ENCODE assay signal across 11 cellular contexts in the genomic region with DNA sequence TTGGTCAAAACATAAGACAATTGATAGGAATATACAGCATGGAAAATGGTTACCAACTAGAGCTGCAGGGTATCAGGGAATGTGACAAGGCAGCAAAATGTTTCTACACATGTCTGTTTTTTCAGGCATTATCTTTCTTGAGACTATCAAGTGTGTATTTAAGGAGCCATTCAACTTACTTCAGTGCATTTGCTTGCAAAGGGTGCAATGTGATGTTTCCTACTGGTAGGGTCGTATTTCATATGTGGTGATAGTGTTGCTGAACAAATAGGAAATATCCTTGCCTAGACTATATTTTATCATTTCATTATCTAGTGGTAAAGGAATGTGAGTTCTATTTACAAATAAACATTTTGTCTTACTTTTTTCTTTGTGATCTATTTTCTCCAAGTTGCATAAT. TPM values are rescaled to one million over a fixed set of nuclear protein-coding genes. Genes with fewer than 3 reads are reported as not detected.
DNase-seq lines count a peak whose midpoint lies in the region; ATAC-seq and TF ChIP-seq lines count a peak whose summit lies in the region.
"Had no signal": no experiment of that assay in that cellular context is flagged by ENCODE, and none has a peak within 500 bp of the region (broad histone marks: within the 10 kb centered on the region; RNA-seq: fewer than 3 reads in every experiment).

No MANE protein-coding gene starts in this region.

- no peak overlapping the region for H3K9ac ChIP-seq in colonic mucosa (ENCODE audit: low read depth in 2 of 2, low read length in 2 of 2)

- TF ChIP-seq POLR2A in Peyer's patch (IDR thresholded peaks at IDR 0.05) = no peak
- TF ChIP-seq POLR2A in heart left ventricle (IDR thresholded peaks at IDR 0.05) = no peak

- no peaks in the 10 kb centered on the region for H3K9me3 Mint-ChIP-seq in activated T-cell treated with anti-CD3 and anti-CD28 coated beads, Interleukin-2, amount 50 U/mL, for 24 hours
- H3K9me3 Mint-ChIP-seq in stimulated activated effector memory CD8-positive, alpha-beta T cell treated with anti-CD3 and anti-CD28 coated beads, Interleukin-12 subunit alpha, Interleukin-12 subunit beta, amount 100 ng/mL, for 72 hours = no peaks in the 10 kb centered on the region
- H3K9me3 Mint-ChIP-seq: nephron progenitor cell had no signal

- TF ChIP-seq CTCF in Peyer's patch (IDR thresholded peaks at IDR 0.05) = no peak
- TF ChIP-seq CTCF in colonic mucosa (IDR thresholded peaks at IDR 0.05) = no peak
- no peak for TF ChIP-seq CTCF in heart left ventricle (IDR thresholded peaks at IDR 0.05)

- H3K4me1 ChIP-seq in Peyer's patch (peaks cover 0 to 19% (median 0%) of the 10 kb centered on the region in 4 donors), colonic mucosa (no peaks in the 10 kb centered on the region), heart left ventricle (peaks cover 0 to 93% (median 0%) of the 10 kb centered on the region in 12 donors)
- H3K4me1 ChIP-seq: esophagus squamous epithelium had no signal

- peak overlapping the region; percentile 93 for H3K27ac Mint-ChIP-seq in activated T-cell treated with anti-CD3 and anti-CD28 coated beads, Interleukin-2, amount 50 U/mL, for 24 hours
- peak overlapping the region; percentile 89 for H3K27ac Mint-ChIP-seq in stimulated activated effector memory CD8-positive, alpha-beta T cell treated with anti-CD3 and anti-CD28 coated beads, Interleukin-12 subunit alpha, Interleukin-12 subunit beta, amount 100 ng/mL, for 72 hours

- peak overlapping the region; percentile 58 for H3K4me3 Mint-ChIP-seq in activated T-cell treated with anti-CD3 and anti-CD28 coated beads, Interleukin-2, amount 50 U/mL, for 24 hours
- H3K4me3 Mint-ChIP-seq in stimulated activated effector memory CD8-positive, alpha-beta T cell treated with anti-CD3 and anti-CD28 coated beads, Interleukin-12 subunit alpha, Interleukin-12 subunit beta, amount 100 ng/mL, for 72 hours = peak overlapping the region; percentile 68

- H3K4me3 ChIP-seq in Peyer's patch (no peak overlapping the region), colonic mucosa (no peak overlapping the region), heart left ventricle (peak overlapping the region in 1 of 12 donors; percentile 21)
- H3K4me3 ChIP-seq: esophagus squamous epithelium had no signal

- H3K27me3 ChIP-seq in Peyer's patch (no peaks in the 10 kb centered on the region), colonic mucosa (no peaks in the 10 kb centered on the region), heart left ventricle (no peaks in the 10 kb centered on the region)
- H3K27me3 ChIP-seq: BE2C, esophagus squamous epithelium had no signal

- WGBS in heart left ventricle, 4 donors = 41 to 55% (median 54%) methylated on average over 1 of the region's 1 CpG

- no peak for DNase-seq in activated T-cell treated with anti-CD3 and anti-CD28 coated beads, Interleukin-2, amount 50 U/mL, for 24 hours
- no peak for DNase-seq in activated T-cell treated with anti-CD3 and anti-CD28 coated beads for 4 hours
- no peak for DNase-seq in Peyer's patch
- DNase-seq in colonic mucosa = no peak
- DNase-seq in stimulated activated effector memory CD8-positive, alpha-beta T cell treated with anti-CD3 and anti-CD28 coated beads, Interleukin-12 subunit alpha, Interleukin-12 subunit beta, amount 100 ng/mL, for 72 hours (ENCODE audit: low spot score in 2 of 2) = no peak
- DNase-seq in heart left ventricle = no peak
- DNase-seq: nephron progenitor cell had no signal

- ATAC-seq in stimulated activated effector memory CD8-positive, alpha-beta T cell treated with anti-CD3 and anti-CD28 coated beads, Interleukin-12 subunit alpha, Interleukin-12 subunit beta, amount 100 ng/mL, for 72 hours = no peak
- ATAC-seq in esophagus mucosa = no peak
- ATAC-seq in HG03159 (IDR thresholded peaks at IDR 0.05; ENCODE audit: unreplicated experiment) = no peak
- ATAC-seq in heart left ventricle = no peak

- H3K9me3 ChIP-seq in Peyer's patch (no peaks in the 10 kb centered on the region), colonic mucosa (no peaks in the 10 kb centered on the region), heart left ventricle (no peaks in the 10 kb centered on the region)
- H3K9me3 ChIP-seq: BE2C, esophagus squamous epithelium had no signal

- H3K36me3 ChIP-seq in Peyer's patch (no peaks in the 10 kb centered on the region), colonic mucosa (no peaks in the 10 kb centered on the region), heart left ventricle (no peaks in the 10 kb centered on the region)
- H3K36me3 ChIP-seq: BE2C, esophagus squamous epithelium had no signal

- peaks cover 59% of the 10 kb centered on the region for H3K36me3 Mint-ChIP-seq in activated T-cell treated with anti-CD3 and anti-CD28 coated beads, Interleukin-2, amount 50 U/mL, for 24 hours (ENCODE audit: low read depth)
- peaks cover 91% of the 10 kb centered on the region for H3K36me3 Mint-ChIP-seq in stimulated activated effector memory CD8-positive, alpha-beta T cell treated with anti-CD3 and anti-CD28 coated beads, Interleukin-12 subunit alpha, Interleukin-12 subunit beta, amount 100 ng/mL, for 72 hours

- intact Hi-C loops in colonic mucosa (cut with DNase I) = no loop called here
- intact Hi-C loops in heart left ventricle (cut with DNase I) = no loop called here

- peak overlapping the region; percentile 58 to 80 (median 74) for H3K27ac ChIP-seq in Peyer's patch
- H3K27ac ChIP-seq in colonic mucosa = peak overlapping the region; percentile 42
- H3K27ac ChIP-seq in heart left ventricle = peak overlapping the region in 3 of 12 donors; percentile 1 to 87 (median 46)

- peaks cover 87% of the 10 kb centered on the region for H3K4me1 Mint-ChIP-seq in activated T-cell treated with anti-CD3 and anti-CD28 coated beads, Interleukin-2, amount 50 U/mL, for 24 hours (ENCODE audit: low read depth)
- peaks cover 72% of the 10 kb centered on the region for H3K4me1 Mint-ChIP-seq in stimulated activated effector memory CD8-positive, alpha-beta T cell treated with anti-CD3 and anti-CD28 coated beads, Interleukin-12 subunit alpha, Interleukin-12 subunit beta, amount 100 ng/mL, for 72 hours

- no peaks in the 10 kb centered on the region for H3K27me3 Mint-ChIP-seq in activated T-cell treated with anti-CD3 and anti-CD28 coated beads, Interleukin-2, amount 50 U/mL, for 24 hours

RNA-seq across cellular contexts. Expression of a gene that starts 42.4 kb away (rescaled TPM):
- 100 to 1,000 TPM in 1 of 4 donors, 10 to 100 TPM in 3; 13.3 to 127 (median 22.1) TPM for total RNA-seq in Peyer's patch
- 10 to 100 TPM; 11.2 to 18.7 TPM for total RNA-seq in colonic mucosa
- 3.5 TPM for total RNA-seq in esophagus mucosa
- 10 to 100 TPM in 2 of 9 donors, 1 to 10 TPM in 7; 3.4 to 99.3 (median 5.2) TPM for total RNA-seq in heart left ventricle
- polyA plus RNA-seq in heart left ventricle = 1 to 10 TPM in 1 of 2 donors, under 1 TPM in 1; 0.65 to 2.6 TPM
